Comparison of ENCODE assay signal across 33 cellular contexts in the genomic region with DNA sequence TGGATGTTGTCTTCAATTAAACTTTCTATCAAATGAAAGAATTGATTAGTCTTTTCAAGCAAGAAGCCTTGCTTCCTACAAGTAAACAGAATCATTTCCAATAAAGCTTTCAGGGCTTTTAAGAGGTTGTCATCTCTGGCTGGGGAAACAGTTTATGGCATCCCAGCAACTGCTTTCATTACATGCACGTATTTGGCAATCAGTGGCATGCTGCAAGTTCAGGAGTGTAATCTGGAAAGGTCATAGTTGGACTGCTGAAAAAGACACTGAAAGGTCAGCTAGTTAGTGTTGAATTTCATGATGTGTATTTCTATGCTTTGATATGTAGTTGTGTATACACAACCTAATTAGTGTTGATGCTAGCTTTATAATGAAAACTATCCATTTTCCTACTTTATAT.
"Had no signal": no experiment of that assay in that cellular context is flagged by ENCODE, and none has a peak within 500 bp of the region (broad histone marks: within the 10 kb centered on the region; RNA-seq: fewer than 3 reads in every experiment).

No MANE protein-coding gene starts in this region.

- H3K4me3 ChIP-seq: colonic mucosa, esophagus squamous epithelium, gastroesophageal sphincter had no signal

- H3K4me1 Mint-ChIP-seq: activated CD4-positive, alpha-beta memory T cell treated with anti-CD3 and anti-CD28 coated beads, Interleukin-2, amount 10 ng/mL, durations not matched to agents 7 days and 5 days; activated CD4-positive, alpha-beta T cell treated with anti-CD3 and anti-CD28 coated beads for 36 hours; activated CD4-positive, alpha-beta T cell treated with anti-CD3 and anti-CD28 coated beads, Interleukin-2, amount 10 ng/mL, durations not matched to agents 7 days and 5 days; activated naive CD4-positive, alpha-beta T cell treated with anti-CD3 and anti-CD28 coated beads, Interleukin-2, amount 10 ng/mL, durations not matched to agents 7 days and 5 days; activated naive CD8-positive, alpha-beta T cell treated with anti-CD3 and anti-CD28 coated beads, Interleukin-2, amount 10 ng/mL, durations not matched to agents 7 days and 5 days; T-helper 17 cell had no signal

- FAIRE-seq: astrocyte, endometrium, endothelial cell of umbilical vein had no signal

- H3K36me3 Mint-ChIP-seq: activated naive CD4-positive, alpha-beta T cell treated with anti-CD3 and anti-CD28 coated beads, Interleukin-2, amount 10 ng/mL, durations not matched to agents 7 days and 5 days; activated naive CD4-positive, alpha-beta T cell treated with anti-CD3 and anti-CD28 coated beads, Interleukin-2, amount 50 U/mL, for 72 hours; activated naive CD8-positive, alpha-beta T cell treated with anti-CD3 and anti-CD28 coated beads, Interleukin-2, amount 10 ng/mL, durations not matched to agents 7 days and 5 days had no signal

- ATAC-seq: activated CD4-positive, alpha-beta T cell treated with anti-CD3 and anti-CD28 coated beads for 36 hours; activated naive CD4-positive, alpha-beta T cell treated with anti-CD3 and anti-CD28 coated beads, Interleukin-2, amount 50 U/mL, for 72 hours; activated T-cell treated with anti-CD3 and anti-CD28 coated beads, Interleukin-2, amount 50 U/mL, for 72 hours; gastroesophageal sphincter; T-helper 17 cell had no signal

- DNase-seq: activated CD4-positive, alpha-beta memory T cell treated with anti-CD3 and anti-CD28 coated beads, Interleukin-2, amount 10 ng/mL, durations not matched to agents 7 days and 5 days; activated CD4-positive, alpha-beta T cell treated with anti-CD3 and anti-CD28 coated beads for 36 hours; activated CD4-positive, alpha-beta T cell treated with anti-CD3 and anti-CD28 coated beads, Interleukin-2, amount 10 ng/mL, durations not matched to agents 7 days and 5 days; activated CD4-positive, alpha-beta T cell treated with anti-CD3 and anti-CD28 coated beads, Interleukin-2, amount 50 U/mL, for 4 hours; activated CD4-positive, CD25-positive, alpha-beta regulatory T cell; activated CD4-positive, CD25-positive, alpha-beta regulatory T cell treated with anti-CD3 and anti-CD28 coated beads, Interleukin-2, amount 50 U/mL, for 72 hours; activated CD8-positive, alpha-beta memory T cell treated with anti-CD3 and anti-CD28 coated beads, Interleukin-2, amount 50 U/mL, for 48 hours; activated gamma-delta T cell; activated naive CD4-positive, alpha-beta T cell; activated naive CD4-positive, alpha-beta T cell treated with anti-CD3 and anti-CD28 coated beads, Interleukin-2, amount 10 ng/mL, durations not matched to agents 7 days and 5 days; activated naive CD8-positive, alpha-beta T cell treated with anti-CD3 and anti-CD28 coated beads, Interleukin-2, amount 10 ng/mL, durations not matched to agents 7 days and 5 days; activated T-cell treated with anti-CD3 and anti-CD28 coated beads for 4 hours; activated T-cell treated with anti-CD3 and anti-CD28 coated beads, Interleukin-2, amount 50 U/mL, for 24 hours; activated T-cell treated with anti-CD3 and anti-CD28 coated beads, Interleukin-2, amount 50 U/mL, for 72 hours; amniotic stem cell; anterior cingulate cortex; brain microvascular endothelial cell; central memory CD4-positive, alpha-beta T cell; cerebellar nuclear complex; colonic mucosa; effector CD8-positive, alpha-beta T cell; esophagus squamous epithelium; foreskin melanocyte; T-helper 1 cell; T-helper 17 cell; T1000 had no signal

- H3K27me3 Mint-ChIP-seq: activated CD4-positive, alpha-beta memory T cell treated with anti-CD3 and anti-CD28 coated beads, Interleukin-2, amount 10 ng/mL, durations not matched to agents 7 days and 5 days; activated CD4-positive, alpha-beta T cell treated with anti-CD3 and anti-CD28 coated beads for 36 hours; activated CD4-positive, alpha-beta T cell treated with anti-CD3 and anti-CD28 coated beads, Interleukin-2, amount 10 ng/mL, durations not matched to agents 7 days and 5 days; activated naive CD4-positive, alpha-beta T cell treated with anti-CD3 and anti-CD28 coated beads, Interleukin-2, amount 10 ng/mL, durations not matched to agents 7 days and 5 days; activated naive CD8-positive, alpha-beta T cell treated with anti-CD3 and anti-CD28 coated beads, Interleukin-2, amount 10 ng/mL, durations not matched to agents 7 days and 5 days; activated T-cell treated with anti-CD3 and anti-CD28 coated beads, Interleukin-2, amount 50 U/mL, for 24 hours; T-helper 17 cell had no signal

- H3K4me3 Mint-ChIP-seq: activated CD4-positive, alpha-beta memory T cell treated with anti-CD3 and anti-CD28 coated beads, Interleukin-2, amount 10 ng/mL, durations not matched to agents 7 days and 5 days; activated CD4-positive, alpha-beta T cell treated with anti-CD3 and anti-CD28 coated beads for 36 hours; activated CD4-positive, alpha-beta T cell treated with anti-CD3 and anti-CD28 coated beads, Interleukin-2, amount 10 ng/mL, durations not matched to agents 7 days and 5 days; activated naive CD4-positive, alpha-beta T cell treated with anti-CD3 and anti-CD28 coated beads, Interleukin-2, amount 10 ng/mL, durations not matched to agents 7 days and 5 days; activated naive CD8-positive, alpha-beta T cell treated with anti-CD3 and anti-CD28 coated beads, Interleukin-2, amount 10 ng/mL, durations not matched to agents 7 days and 5 days; activated T-cell treated with anti-CD3 and anti-CD28 coated beads, Interleukin-2, amount 50 U/mL, for 24 hours; activated T-cell treated with anti-CD3 and anti-CD28 coated beads, Interleukin-2, amount 50 U/mL, for 72 hours; T-helper 17 cell; T-helper 2 cell treated with Interferon-gamma antibody and Interleukin-4, amounts not matched to agents 5 μg/mL and 100 μg/mL, for 36 hours had no signal

- H3K9me3 ChIP-seq: colonic mucosa, esophagus squamous epithelium, gastroesophageal sphincter had no signal

- H3K36me3 ChIP-seq: brain microvascular endothelial cell, colonic mucosa, esophagus squamous epithelium, gastroesophageal sphincter had no signal

- H3K27ac ChIP-seq: brain microvascular endothelial cell, colonic mucosa, epithelial cell of prostate, esophagus squamous epithelium, gastroesophageal sphincter had no signal

- H3K27ac Mint-ChIP-seq: activated CD4-positive, alpha-beta memory T cell treated with anti-CD3 and anti-CD28 coated beads, Interleukin-2, amount 10 ng/mL, durations not matched to agents 7 days and 5 days; activated CD4-positive, alpha-beta T cell treated with anti-CD3 and anti-CD28 coated beads for 36 hours; activated CD4-positive, alpha-beta T cell treated with anti-CD3 and anti-CD28 coated beads, Interleukin-2, amount 10 ng/mL, durations not matched to agents 7 days and 5 days; activated naive CD4-positive, alpha-beta T cell treated with anti-CD3 and anti-CD28 coated beads, Interleukin-2, amount 10 ng/mL, durations not matched to agents 7 days and 5 days; activated naive CD4-positive, alpha-beta T cell treated with anti-CD3 and anti-CD28 coated beads, Interleukin-2, amount 50 U/mL, for 72 hours; activated naive CD8-positive, alpha-beta T cell treated with anti-CD3 and anti-CD28 coated beads, Interleukin-2, amount 10 ng/mL, durations not matched to agents 7 days and 5 days; activated T-cell treated with anti-CD3 and anti-CD28 coated beads, Interleukin-2, amount 50 U/mL, for 24 hours; activated T-cell treated with anti-CD3 and anti-CD28 coated beads, Interleukin-2, amount 50 U/mL, for 72 hours; T-helper 17 cell; T-helper 2 cell treated with Interferon-gamma antibody and Interleukin-4, amounts not matched to agents 5 μg/mL and 100 μg/mL, for 36 hours had no signal

- H3K4me1 ChIP-seq: colonic mucosa, esophagus squamous epithelium, gastroesophageal sphincter had no signal

- H3K27me3 ChIP-seq: brain microvascular endothelial cell, colonic mucosa, esophagus squamous epithelium, gastroesophageal sphincter had no signal

- H3K9me3 Mint-ChIP-seq: activated CD4-positive, alpha-beta T cell treated with anti-CD3 and anti-CD28 coated beads, Interleukin-2, amount 10 ng/mL, durations not matched to agents 7 days and 5 days had no signal
